In genomic region chr12:99558113-99558512, GRCh38 we compare ENCODE assay signal across 15 cellular contexts.
A peak's percentile ranks its signal among the peaks of the same experiment; 100 is the strongest.
DNase-seq lines count a peak whose midpoint lies in the region; ATAC-seq, FAIRE-seq and TF ChIP-seq lines count a peak whose summit lies in the region.
"Had no signal": no experiment of that assay in that cellular context is flagged by ENCODE, and none has a peak within 500 bp of the region (broad histone marks: within the 10 kb centered on the region; RNA-seq: fewer than 3 reads in every experiment).

No MANE protein-coding gene starts in this region.

- CTCF ChIA-PET in SK-N-SH (lab: Yijun Ruan, JAX), result no interaction called here

- WGBS in gastroesophageal sphincter (ENCODE audit: low coverage in 1 of 2), 2 donors, result 81 to 100% methylated on average over 1 to 3 of the region's 7 CpGs
- WGBS in neuronal stem cell (ENCODE audit: extremely low coverage in 2 of 2, insufficient read length in 2 of 2, insufficient replicate concordance in 1 of 2), 2 donors, result no CpG with 5 or more reads among the region's 7 CpGs
- WGBS in SK-N-SH (ENCODE audit: low lambda C conversion rate), result 69% methylated on average over 6 of the region's 7 CpGs

- peak overlapping the region; percentile 32 for H3K9ac ChIP-seq in neuronal stem cell (ENCODE audit: low read depth, low read length, poor library complexity)
- no peak overlapping the region for H3K9ac ChIP-seq in SK-N-SH
- H3K9ac ChIP-seq: GM23248 had no signal

- H3K27me3 Mint-ChIP-seq in stimulated activated memory B cell treated with anti-CD40 and anti-IgM and Interleukin-4, amounts not matched to agents 10 μg/mL and 1 μg/mL and 100 μg/mL, for 72 hours, result no peaks in the 10 kb centered on the region
- H3K27me3 Mint-ChIP-seq: B cell; CD4-positive, alpha-beta memory T cell; IgD-negative memory B cell had no signal

- H3K36me3 Mint-ChIP-seq in stimulated activated memory B cell treated with anti-CD40 and anti-IgM and Interleukin-4, amounts not matched to agents 10 μg/mL and 1 μg/mL and 100 μg/mL, for 72 hours, result no peaks in the 10 kb centered on the region
- H3K36me3 Mint-ChIP-seq: CD4-positive, alpha-beta memory T cell; IgD-negative memory B cell had no signal

- H3K4me3 Mint-ChIP-seq in stimulated activated memory B cell treated with anti-CD40 and anti-IgM and Interleukin-4, amounts not matched to agents 10 μg/mL and 1 μg/mL and 100 μg/mL, for 72 hours, result no peak overlapping the region
- H3K4me3 Mint-ChIP-seq: B cell; CD4-positive, alpha-beta memory T cell had no signal

- no peak overlapping the region for H2AK5ac ChIP-seq in neuronal stem cell (ENCODE audit: low read depth, low read length)

- no peaks in the 10 kb centered on the region for H3K4me1 Mint-ChIP-seq in stimulated activated memory B cell treated with anti-CD40 and anti-IgM and Interleukin-4, amounts not matched to agents 10 μg/mL and 1 μg/mL and 100 μg/mL, for 72 hours
- H3K4me1 Mint-ChIP-seq: B cell; CD4-positive, alpha-beta memory T cell; IgD-negative memory B cell had no signal

- H3K27ac ChIP-seq in gastroesophageal sphincter (no peak overlapping the region), neuronal stem cell (replicated peaks; ENCODE audit: low read length) (no peak overlapping the region), SK-N-SH (ENCODE audit: low read depth in 2 of 2, low read length in 1 of 2) (no peak overlapping the region)
- H3K27ac ChIP-seq: C4-2B, GM23248 had no signal

- peak overlapping the region; percentile 72 for H3K14ac ChIP-seq in neuronal stem cell (ENCODE audit: low read length)

- H3K4me1 ChIP-seq in gastroesophageal sphincter (no peaks in the 10 kb centered on the region), neuronal stem cell (ENCODE audit: control insufficient read depth in 2 of 2, insufficient read depth in 1 of 2, low read depth in 1 of 2, low read length in 2 of 2) (no peaks in the 10 kb centered on the region), SK-N-SH (ENCODE audit: control insufficient read depth in 1 of 2, insufficient read depth in 2 of 2, low read depth in 1 of 2, low read length in 1 of 2) (no peaks in the 10 kb centered on the region)

- H4K20me1 ChIP-seq in SK-N-SH (ENCODE audit: insufficient read depth), result no peaks in the 10 kb centered on the region

- no peak for TF ChIP-seq POLR2A in gastroesophageal sphincter (IDR thresholded peaks at IDR 0.05)

- H4K8ac ChIP-seq in neuronal stem cell (ENCODE audit: low read depth, low read length), result no peak overlapping the region

- ATAC-seq in gastroesophageal sphincter, result peak; percentile 25
- peak; percentile 56 for ATAC-seq in stimulated activated memory B cell treated with anti-CD40 and anti-IgM and Interleukin-4, amounts not matched to agents 10 μg/mL and 1 μg/mL and 100 μg/mL, for 72 hours

- H3K4ac ChIP-seq in neuronal stem cell (ENCODE audit: low read length), result no peak overlapping the region

- H3K9me3 Mint-ChIP-seq in stimulated activated memory B cell treated with anti-CD40 and anti-IgM and Interleukin-4, amounts not matched to agents 10 μg/mL and 1 μg/mL and 100 μg/mL, for 72 hours, result peaks cover 3% of the 10 kb centered on the region

- H3K4me3 ChIP-seq in gastroesophageal sphincter, result no peak overlapping the region
- peak overlapping the region in 1 of 2 donors; percentile 55 for H3K4me3 ChIP-seq in neuronal stem cell (ENCODE audit: low read length in 2 of 2)
- H3K4me3 ChIP-seq in SK-N-SH (ENCODE audit: low read depth in 2 of 2, low read length in 1 of 2), result no peak overlapping the region
- H3K4me3 ChIP-seq: GM23248 had no signal

- POLR2A ChIA-PET in SK-N-SH (lab: Yijun Ruan, JAX), result no interaction called here

- TF ChIP-seq RAD21 in SK-N-SH (IDR thresholded peaks at IDR 0.05; ENCODE audit: low read length), result no peak

- no peaks in the 10 kb centered on the region for H3K9me3 ChIP-seq in gastroesophageal sphincter
- peaks cover 0 to 4% of the 10 kb centered on the region in 2 donors for H3K9me3 ChIP-seq in neuronal stem cell (replicated peaks in 1 of 2; ENCODE audit: control insufficient read depth in 2 of 2, insufficient read depth in 1 of 2, low read depth in 1 of 2, low read length in 2 of 2)
- H3K9me3 ChIP-seq in SK-N-SH, result no peaks in the 10 kb centered on the region

- H3K36me3 ChIP-seq in gastroesophageal sphincter (no peaks in the 10 kb centered on the region), neuronal stem cell (replicated peaks in 1 of 2; ENCODE audit: control insufficient read depth in 2 of 2, insufficient read depth in 2 of 2, low read length in 2 of 2) (no peaks in the 10 kb centered on the region), SK-N-SH (replicated peaks in 1 of 2; ENCODE audit: control insufficient read depth in 1 of 2, insufficient read depth in 2 of 2, low read length in 1 of 2) (no peaks in the 10 kb centered on the region)

- H3K18ac ChIP-seq in neuronal stem cell (ENCODE audit: low read length), result peak overlapping the region; percentile 20

- no peak overlapping the region for H2BK120ac ChIP-seq in neuronal stem cell (ENCODE audit: low read depth, low read length)

- TF ChIP-seq CTCF in gastroesophageal sphincter (IDR thresholded peaks at IDR 0.05) (no peak), SK-N-SH (IDR thresholded peaks at IDR 0.05) (no peak)

- H3K23ac ChIP-seq in neuronal stem cell (ENCODE audit: low read depth, low read length, poor library complexity), result no peak overlapping the region

- no peak overlapping the region for H2BK15ac ChIP-seq in neuronal stem cell (ENCODE audit: low read length)

- H3K27me3 ChIP-seq in gastroesophageal sphincter (no peaks in the 10 kb centered on the region), neuronal stem cell (ENCODE audit: control insufficient read depth in 3 of 3, insufficient read depth in 3 of 3, low read depth in 1 of 3, low read length in 3 of 3) (no peaks in the 10 kb centered on the region), SK-N-SH (ENCODE audit: insufficient read depth) (no peaks in the 10 kb centered on the region)

- H3K27ac Mint-ChIP-seq in stimulated activated memory B cell treated with anti-CD40 and anti-IgM and Interleukin-4, amounts not matched to agents 10 μg/mL and 1 μg/mL and 100 μg/mL, for 72 hours, result no peak overlapping the region
- H3K27ac Mint-ChIP-seq: B cell, IgD-negative memory B cell had no signal

- H3F3A ChIP-seq in SK-N-SH (replicated peaks; ENCODE audit: insufficient read depth), result no peaks in the 10 kb centered on the region

- DNase-seq in HTR-8/SVneo (ENCODE audit: insufficient read length, low spot score) (no peak), neuronal stem cell (ENCODE audit: low spot score) (no peak), cerebellar nuclear complex (lab: John Stamatoyannopoulos, UW) (no peak), SK-N-SH (no peak), COR-L47 (lab: John Stamatoyannopoulos, UW) (no peak)
- DNase-seq: CD4-positive, alpha-beta memory T cell; GF-D8; GM23248; H7 had no signal

- H3K9me2 ChIP-seq in SK-N-SH, result no peaks in the 10 kb centered on the region

- no peak overlapping the region for H2AFZ ChIP-seq in neuronal stem cell (ENCODE audit: low read length)
- no peak overlapping the region for H2AFZ ChIP-seq in SK-N-SH (ENCODE audit: low read depth)
- H2AFZ ChIP-seq: GM23248 had no signal

- H3K79me1 ChIP-seq in neuronal stem cell (ENCODE audit: low read depth, low read length), result no peaks in the 10 kb centered on the region

- TF ChIP-seq EP300 in gastroesophageal sphincter (IDR thresholded peaks at IDR 0.05), result no peak
- no peak for TF ChIP-seq EP300 in SK-N-SH (IDR thresholded peaks at IDR 0.05; ENCODE audit: borderline replicate concordance in 1 of 2, low read depth in 1 of 2, low read length in 1 of 2)

- FAIRE-seq in HTR-8/SVneo (lab: Jason Lieb, UNC), result peak; percentile 55
- FAIRE-seq: A204.1 had no signal

- H4K91ac ChIP-seq in neuronal stem cell (ENCODE audit: low read depth, low read length, poor library complexity), result no peak overlapping the region

- no peak overlapping the region for H3K4me2 ChIP-seq in neuronal stem cell (ENCODE audit: insufficient read depth, low read length, poor library complexity, severe bottlenecking)
- no peak overlapping the region for H3K4me2 ChIP-seq in SK-N-SH

- no peaks in the 10 kb centered on the region for H3K79me2 ChIP-seq in SK-N-SH (ENCODE audit: insufficient read depth)

- no peak overlapping the region for H2BK12ac ChIP-seq in neuronal stem cell (ENCODE audit: low read length)

- no peak overlapping the region for H2BK5ac ChIP-seq in neuronal stem cell (ENCODE audit: low read length)

TF ChIP-seq in SK-N-SH, 30 proteins besides CTCF, POLR2A, EP300 and RAD21:
- no peak for TF ChIP-seq TEAD4 (IDR thresholded peaks at IDR 0.05; ENCODE audit: borderline replicate concordance, insufficient read depth)
- TF ChIP-seq CHD2 (IDR thresholded peaks at IDR 0.05; ENCODE audit: low read length, partially characterized antibody), result no peak
- TF ChIP-seq TCF12 (IDR thresholded peaks at IDR 0.05), result no peak
- no peak for TF ChIP-seq JUND (IDR thresholded peaks at IDR 0.05)
- TF ChIP-seq FOSL2 (IDR thresholded peaks at IDR 0.05; ENCODE audit: borderline replicate concordance, low read depth), result no peak
- no peak for TF ChIP-seq YY1 (IDR thresholded peaks at IDR 0.05; ENCODE audit: low read depth)
- TF ChIP-seq POLR2AphosphoS5 (IDR thresholded peaks at IDR 0.05; ENCODE audit: low read depth, low read length), result no peak
- no peak for TF ChIP-seq NRF1 (IDR thresholded peaks at IDR 0.05; ENCODE audit: low read depth, low read length)
- no peak for TF ChIP-seq MXI1 (IDR thresholded peaks at IDR 0.05; ENCODE audit: low read depth, low read length)
- TF ChIP-seq RCOR1 (IDR thresholded peaks at IDR 0.05; ENCODE audit: low read length), result no peak
